ENCODE assay signal across 1 cellular context in the genomic region with DNA sequence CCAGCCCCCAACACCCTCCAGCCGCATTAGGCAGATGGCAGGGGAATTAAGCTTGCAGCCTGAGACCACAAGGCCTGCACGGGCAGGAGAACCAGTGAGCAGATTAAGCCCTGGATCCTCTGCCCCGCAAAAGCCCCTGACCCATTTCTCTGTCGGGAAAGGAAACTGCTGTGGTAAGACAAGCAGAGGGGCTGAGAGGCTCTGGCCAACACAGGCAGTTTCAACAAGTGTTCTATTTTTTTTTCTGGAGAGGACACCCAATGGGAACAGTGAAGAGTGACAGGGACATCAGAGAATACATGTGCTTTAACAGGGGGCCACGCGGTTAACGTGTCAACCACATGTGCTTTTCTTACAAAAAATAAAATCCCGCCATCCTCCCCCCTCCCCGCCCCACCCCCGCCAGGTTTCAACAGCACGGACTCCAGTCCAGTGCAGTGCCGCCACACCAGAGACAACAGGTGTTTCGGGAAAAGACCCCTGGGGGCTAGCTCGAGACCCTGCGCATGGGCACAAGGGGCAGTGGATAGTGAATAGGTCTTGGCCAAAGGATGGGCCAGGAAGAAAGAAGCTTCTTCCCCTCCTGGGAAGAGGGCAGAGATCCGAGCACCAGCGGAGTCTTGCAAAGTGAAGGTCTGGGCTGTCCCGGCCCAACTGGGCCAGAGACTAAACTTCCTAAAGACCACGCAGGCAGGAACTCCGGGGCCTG.
TF ChIP-seq lines count a peak whose summit lies in the region.

No MANE protein-coding gene starts in this region.

TF ChIP-seq in endothelial cell of umbilical vein, 7 proteins besides CTCF, POLR2A, EP300 and RAD21:
- TF ChIP-seq GATA2 (IDR thresholded peaks at IDR 0.05; ENCODE audit: insufficient read depth, insufficient read length, low read depth, low read length): no peak
- TF ChIP-seq POLR2AphosphoS5 (IDR thresholded peaks at IDR 0.05; ENCODE audit: insufficient read depth, low read depth, low read length): no peak
- TF ChIP-seq JUN (IDR thresholded peaks at IDR 0.05; ENCODE audit: borderline replicate concordance, insufficient read depth, insufficient read length, low read depth): no peak
- TF ChIP-seq MYC (IDR thresholded peaks at IDR 0.05; ENCODE audit: low read depth, low read length): no peak
- TF ChIP-seq, protein P1, sequence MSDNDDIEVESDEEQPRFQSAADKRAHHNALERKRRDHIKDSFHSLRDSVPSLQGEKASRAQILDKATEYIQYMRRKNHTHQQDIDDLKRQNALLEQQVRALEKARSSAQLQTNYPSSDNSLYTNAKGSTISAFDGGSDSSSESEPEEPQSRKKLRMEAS (IDR thresholded peaks at IDR 0.05; ENCODE audit: insufficient read depth, insufficient read length): peak; percentile 67
- TF ChIP-seq EZH2 (IDR thresholded peaks at IDR 0.05; ENCODE audit: borderline replicate concordance, low read depth, low read length, severe bottlenecking): no peak
- no peak for TF ChIP-seq FOS (IDR thresholded peaks at IDR 0.05; ENCODE audit: borderline replicate concordance, insufficient read depth, low read length)
TF ChIP-seq in endothelial cell of umbilical vein: peak in this region for 1.
